Comparison of ENCODE assay signal across 8 cellular contexts in the genomic region with DNA sequence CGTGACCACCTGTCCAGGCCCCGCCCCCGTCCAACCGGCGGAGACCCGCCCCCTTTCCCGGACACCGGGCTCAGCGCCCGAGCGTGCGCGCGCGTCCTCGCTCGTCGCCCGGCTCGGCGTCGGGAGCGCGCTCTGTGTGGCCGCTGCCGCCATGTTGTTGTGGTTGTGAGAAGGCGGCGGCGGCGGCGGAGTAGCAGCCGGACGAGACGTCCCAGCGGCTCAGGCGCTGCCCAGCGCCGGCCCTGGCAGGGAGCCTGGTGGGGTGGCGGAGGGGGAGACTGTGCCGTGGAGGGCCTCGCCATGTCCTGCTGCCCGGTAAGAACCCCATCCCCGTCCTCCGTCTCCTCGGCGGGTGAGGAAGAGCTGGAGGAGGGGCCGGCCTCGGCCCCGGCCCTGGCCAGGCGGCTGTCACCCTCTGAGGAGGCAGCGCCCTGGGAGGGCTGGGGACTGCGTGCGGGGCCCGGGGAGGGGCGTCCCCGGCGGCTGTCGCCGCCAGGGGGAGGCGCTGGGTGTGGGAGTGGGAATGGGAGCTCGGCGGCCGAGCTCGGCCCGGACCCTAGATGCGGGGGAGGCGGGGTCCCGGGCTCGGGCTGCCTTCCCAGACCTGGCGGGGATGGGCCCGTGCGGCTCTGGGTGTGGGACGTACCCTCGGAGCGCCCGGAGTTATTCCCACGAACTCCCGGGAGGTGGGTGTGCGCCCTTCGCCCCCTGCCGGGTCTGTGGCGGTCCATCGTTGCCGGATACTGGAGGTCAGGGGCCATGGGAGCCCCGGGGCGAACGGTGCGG. TPM values are rescaled to one million over a fixed set of nuclear protein-coding genes. Genes with fewer than 3 reads are reported as not detected.
DNase-seq lines count a peak whose midpoint lies in the region; ATAC-seq, FAIRE-seq and TF ChIP-seq lines count a peak whose summit lies in the region.

TSS of gene MTMR3 (plus strand) at position 130 of the 786 bp plus-strand sequence. CDS start 87,886 bp downstream, outside the sequence.

- WGBS in HepG2 (ENCODE audit: low lambda C conversion rate), result 2% methylated on average over 21 of the region's 88 CpGs

- DNase-seq in AG04449 (ENCODE audit: low read depth, low spot score) (peak; percentile 16), NCI-H526 (lab: John Stamatoyannopoulos, UW) (peak; percentile 67 to 91), dedifferentiated amniotic fluid mesenchymal stem cell (ENCODE audit: extremely low spot score) (peak; percentile 74), HepG2 (ENCODE audit: low spot score) (peak; percentile 73)
- peak; percentile 88 for DNase-seq in activated CD4-positive, alpha-beta T cell treated with anti-CD3 and anti-CD28 coated beads, Interleukin-2, amount 50 U/mL, for 24 hours (ENCODE audit: low read depth in 1 of 2, low spot score in 1 of 2)
- peak; percentile 95 to 98 for DNase-seq in stimulated activated CD4-positive, alpha-beta T cell treated with anti-CD3 and anti-CD28 coated beads, Interleukin-2, amount 100 ng/mL, for 48 hours

- H3K36me3 ChIP-seq in HepG2 (replicated peaks in 1 of 2; ENCODE audit: control insufficient read depth in 1 of 2, insufficient read depth in 2 of 2, low read length in 2 of 2), result no peaks in the 10 kb centered on the region

- CTCF ChIA-PET in AG04449 (lab: Yijun Ruan, JAX) (interaction anchor here (0.8 to 2.7 kb wide), 6 partner anchors 12 to 206 kb away, joined by 3 to 7 read pairs (median 3); no protein-coding TSS in a partner anchor), HepG2 (lab: Yijun Ruan, JAX; ENCODE audit: low intra/inter-chr PET ratio, low total read pairs) (interaction anchor here (1.1 to 1.3 kb wide), 2 partner anchors 122 to 258 kb away, joined by 3 to 5 read pairs; no protein-coding TSS in a partner anchor)

- peak; percentile 70 for TF ChIP-seq RAD21 in HepG2 (CRISPR knock-in tag; IDR thresholded peaks at IDR 0.05)

- peak; percentile 60 to 81 for TF ChIP-seq POLR2A in HepG2 (IDR thresholded peaks at IDR 0.05; ENCODE audit: insufficient read depth in 1 of 2, low read depth in 2 of 2, low read length in 2 of 2)

- POLR2A ChIA-PET in AG04449 (lab: Yijun Ruan, JAX), result interaction anchor here (0.5 to 1.2 kb wide), 2 partner anchors 25 to 258 kb away, joined by 3 to 4 read pairs; no protein-coding TSS in a partner anchor
- POLR2A ChIA-PET in HepG2 (lab: Yijun Ruan, JAX), result interaction anchor here (0.6 to 2.5 kb wide), 12 partner anchors 11 to 122 kb away, joined by 3 to 19 read pairs (median 4); partner anchors contain the start of gene ASCC2

- H2AFZ ChIP-seq in HepG2 (ENCODE audit: low read length), result no peak within 1 kb of the TSS

- 0 out of 5 replicates have a peak, but pooled peaks cover 0 to 1% of the 10 kb centered on the region in 2 experiments for H3K27me3 ChIP-seq in HepG2 (ENCODE audit: control insufficient read depth in 1 of 2, insufficient read depth in 2 of 2, low read length in 2 of 2)

- intact Hi-C loops in HepG2 (cut with micrococcal nuclease; ENCODE audit: unreplicated experiment), result loop anchor here (2.0 to 10.0 kb wide), 2 partner anchors 112 to 116 kb away; partner anchors contain the start of genes UQCR10 and ZMAT5

- no TSS peak for BruUV-seq in HepG2 (replicated peaks; lab: Mats Ljungman, UMichigan)

- peak within 1 kb of the TSS; percentile 97 for H3K9ac ChIP-seq in HepG2 (ENCODE audit: insufficient read depth, low read depth, low read length)

- H3K79me2 ChIP-seq in HepG2 (ENCODE audit: insufficient read depth, low read length), result peaks cover 45% of the 10 kb centered on the region

- no peaks in the 10 kb centered on the region for H3K9me3 ChIP-seq in HepG2 (ENCODE audit: low read length)

- TF ChIP-seq CTCF in AG04449 (IDR thresholded peaks at IDR 0.05; ENCODE audit: insufficient read depth, low read length, missing control alignments) (peak; percentile 9), HepG2 (CRISPR knock-in tag; IDR thresholded peaks at IDR 0.05) (peak; percentile 54)

- peak; percentile 40 for FAIRE-seq in HepG2 (lab: Jason Lieb, UNC)

- in situ Hi-C loops in HepG2 (cut with HindIII; ENCODE audit: extremely low pct_ligation_motif_present, low pct_unique_long_range_greater_than_20kb), result no loop called here

- H3K27ac ChIP-seq in HepG2 (ENCODE audit: extremely low read length, insufficient read depth, low read length), result peak within 1 kb of the TSS; percentile 95

- H4K20me1 ChIP-seq in HepG2 (ENCODE audit: insufficient read depth, low read length), result peaks cover 10% of the 10 kb centered on the region

- peaks cover 39% of the 10 kb centered on the region for H3K4me1 ChIP-seq in HepG2 (ENCODE audit: insufficient read depth, low read length)

- TF ChIP-seq EP300 in HepG2 (IDR thresholded peaks at IDR 0.05; ENCODE audit: low read depth in 2 of 2, low read length in 2 of 2) (no peak), HepG2 (CRISPR knock-in tag; IDR thresholded peaks at IDR 0.05; ENCODE audit: borderline replicate concordance) (no peak)

- peak within 1 kb of the TSS; percentile 72 for H3K4me2 ChIP-seq in HepG2 (ENCODE audit: low read depth, low read length)

- ATAC-seq in GM18870 (IDR thresholded peaks at IDR 0.05; ENCODE audit: unreplicated experiment) (peak; percentile 49), HG03280 (IDR thresholded peaks at IDR 0.05; ENCODE audit: unreplicated experiment) (peak; percentile 80), HepG2 (peak; percentile 98)

- H3K4me3 ChIP-seq in AG04449 (ENCODE audit: low read depth, low read length) (peak within 1 kb of the TSS; percentile 89), HepG2 (replicated peaks in 1 of 3; ENCODE audit: insufficient read depth in 1 of 3, low read depth in 2 of 3, low read length in 3 of 3) (peak within 1 kb of the TSS; percentile 73 to 95 (median 79))

TF ChIP-seq in HepG2, 621 proteins besides CTCF, POLR2A, EP300 and RAD21 (continues in another document):
- TF ChIP-seq ZBTB42 (CRISPR knock-in tag; IDR thresholded peaks at IDR 0.05) (0 out of 2 replicates have a peak, but pooled peaks have one; percentile 74), MBNL3 (CRISPR knock-in tag; conservative IDR thresholded peaks at IDR 0.05) (no peak), RBM39 (IDR thresholded peaks at IDR 0.05; ENCODE audit: low read depth, low read length, poor library complexity, severe bottlenecking) (peak; percentile 52), ZNF772 (CRISPR knock-in tag; IDR thresholded peaks at IDR 0.05) (peak; percentile 68), ZNF501 (CRISPR knock-in tag; IDR thresholded peaks at IDR 0.05) (peak; percentile 73), ZFP82 (CRISPR knock-in tag; IDR thresholded peaks at IDR 0.05; ENCODE audit: borderline replicate concordance) (no peak), ZMYM4 (CRISPR knock-in tag; IDR thresholded peaks at IDR 0.05) (peak; percentile 73; the same call in 1 of the 2 replicates), SAP130 (CRISPR knock-in tag; IDR thresholded peaks at IDR 0.05; ENCODE audit: low read depth) (peak; percentile 69), CENPT (CRISPR knock-in tag; IDR thresholded peaks at IDR 0.05; ENCODE audit: low read depth) (no peak), ZNF451 (CRISPR knock-in tag; IDR thresholded peaks at IDR 0.05) (no peak), NCOA1 (CRISPR knock-in tag; IDR thresholded peaks at IDR 0.05) (0 out of 2 replicates have a peak, but pooled peaks have one; percentile 73), ZNF224 (CRISPR knock-in tag; IDR thresholded peaks at IDR 0.05) (no peak), TSC22D2 (CRISPR knock-in tag; IDR thresholded peaks at IDR 0.05; ENCODE audit: borderline replicate concordance) (no peak; the same call in 1 of the 2 replicates), FOXM1 (CRISPR knock-in tag; IDR thresholded peaks at IDR 0.05) (no peak), TP53 (CRISPR knock-in tag; conservative IDR thresholded peaks at IDR 0.05) (no peak), ZNF660 (CRISPR knock-in tag; IDR thresholded peaks at IDR 0.05; ENCODE audit: borderline replicate concordance, low read depth) (no peak), STAG1 (CRISPR knock-in tag; IDR thresholded peaks at IDR 0.05) (peak; percentile 22)
- TF ChIP-seq, protein P1, sequence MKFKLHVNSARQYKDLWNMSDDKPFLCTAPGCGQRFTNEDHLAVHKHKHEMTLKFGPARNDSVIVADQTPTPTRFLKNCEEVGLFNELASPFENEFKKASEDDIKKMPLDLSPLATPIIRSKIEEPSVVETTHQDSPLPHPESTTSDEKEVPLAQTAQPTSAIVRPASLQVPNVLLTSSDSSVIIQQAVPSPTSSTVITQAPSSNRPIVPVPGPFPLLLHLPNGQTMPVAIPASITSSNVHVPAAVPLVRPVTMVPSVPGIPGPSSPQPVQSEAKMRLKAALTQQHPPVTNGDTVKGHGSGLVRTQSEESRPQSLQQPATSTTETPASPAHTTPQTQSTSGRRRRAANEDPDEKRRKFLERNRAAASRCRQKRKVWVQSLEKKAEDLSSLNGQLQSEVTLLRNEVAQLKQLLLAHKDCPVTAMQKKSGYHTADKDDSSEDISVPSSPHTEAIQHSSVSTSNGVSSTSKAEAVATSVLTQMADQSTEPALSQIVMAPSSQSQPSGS (CRISPR knock-in tag; IDR thresholded peaks at IDR 0.05), result no peak

RNA-seq across cellular contexts. Expression of gene MTMR3, which starts in this region (rescaled TPM):
- total RNA-seq in HepG2 (2016; rRNA removed; fragmentation: Illumina TruSeq; extraction: Trizol), result 12.6 and 15.8 TPM in 2 replicates
- 8.7 and 10.0 TPM in 2 replicates for total RNA-seq in HepG2 (2016; cell fraction: cytosol; rRNA removed; fragmentation: Illumina TruSeq; extraction: Trizol; ENCODE audit: low read depth)
- total RNA-seq in HepG2 (2016; cell fraction: insoluble cytoplasmic fraction; rRNA removed; fragmentation: Illumina TruSeq; extraction: Trizol), result 13.0 and 14.8 TPM in 2 replicates
- total RNA-seq in HepG2 (2016; cell fraction: membrane; rRNA removed; fragmentation: Illumina TruSeq; extraction: Trizol), result 5.7 and 6.5 TPM in 2 replicates
- total RNA-seq in HepG2 (2016; cell fraction: nucleus; rRNA removed; fragmentation: Illumina TruSeq; extraction: Trizol), result 13.8 and 18.4 TPM in 2 replicates
- 24.8 and 29.8 TPM in 2 replicates for polyA plus RNA-seq in HepG2 (2011; rRNA removed)
- 11.2 and 11.6 TPM in 2 replicates for polyA plus RNA-seq in HepG2 (2011; cell fraction: cytosol; rRNA removed)
- 118 TPM in 2 replicates for polyA plus RNA-seq in HepG2 (2011; cell fraction: nucleus; rRNA removed)
- polyA plus RNA-seq in HepG2 (2012), result 13.5 and 15.0 TPM in 2 replicates
- polyA plus RNA-seq in HepG2 (2016; cell fraction: cytosol; fragmentation: Illumina TruSeq; extraction: Trizol; ENCODE audit: low read depth), result 0.43 and 0.50 TPM in 2 replicates
- 7.1 and 8.6 TPM in 2 replicates for polyA plus RNA-seq in HepG2 (2016; cell fraction: insoluble cytoplasmic fraction; fragmentation: Illumina TruSeq; extraction: Trizol; ENCODE audit: low read depth)
- 1.5 and 1.7 TPM in 2 replicates for polyA plus RNA-seq in HepG2 (2016; cell fraction: membrane; fragmentation: Illumina TruSeq; extraction: Trizol; ENCODE audit: low read depth)
- polyA plus RNA-seq in HepG2 (2016; cell fraction: nucleus; fragmentation: Illumina TruSeq; extraction: Trizol; ENCODE audit: insufficient read depth, low read depth), result 22.3 and 26.9 TPM in 2 replicates
- polyA minus RNA-seq in HepG2 (2011; rRNA and poly(A)+ RNA removed; ENCODE audit: low replicate concordance), result 28.7 and 66.5 TPM in 2 replicates
- polyA minus RNA-seq in HepG2 (2011; cell fraction: cytosol; rRNA and poly(A)+ RNA removed), result 8.6 and 12.1 TPM in 2 replicates
- 38.9 and 42.6 TPM in 2 replicates for polyA minus RNA-seq in HepG2 (2011; cell fraction: nucleus; rRNA and poly(A)+ RNA removed)

Comparison
In these comparisons a context has a peak if more than half of its experiments do, and no peak if none do; other contexts are left out.
1. Peak in every context shown above with its lines: DNase-seq, ATAC-seq, H3K4me3 ChIP-seq and H3K27ac ChIP-seq.
2. DNase-seq: peak in every context shown above with its lines; median percentile 96 in stimulated activated CD4-positive, alpha-beta T cell treated with anti-CD3 and anti-CD28 coated beads, Interleukin-2, amount 100 ng/mL, for 48 hours; 88 in activated CD4-positive, alpha-beta T cell treated with anti-CD3 and anti-CD28 coated beads, Interleukin-2, amount 50 U/mL, for 24 hours; 79 in NCI-H526; 74 in dedifferentiated amniotic fluid mesenchymal stem cell; 73 in HepG2; 16 in AG04449.